1 cellular context compared by ENCODE assay signal in the genomic region with DNA sequence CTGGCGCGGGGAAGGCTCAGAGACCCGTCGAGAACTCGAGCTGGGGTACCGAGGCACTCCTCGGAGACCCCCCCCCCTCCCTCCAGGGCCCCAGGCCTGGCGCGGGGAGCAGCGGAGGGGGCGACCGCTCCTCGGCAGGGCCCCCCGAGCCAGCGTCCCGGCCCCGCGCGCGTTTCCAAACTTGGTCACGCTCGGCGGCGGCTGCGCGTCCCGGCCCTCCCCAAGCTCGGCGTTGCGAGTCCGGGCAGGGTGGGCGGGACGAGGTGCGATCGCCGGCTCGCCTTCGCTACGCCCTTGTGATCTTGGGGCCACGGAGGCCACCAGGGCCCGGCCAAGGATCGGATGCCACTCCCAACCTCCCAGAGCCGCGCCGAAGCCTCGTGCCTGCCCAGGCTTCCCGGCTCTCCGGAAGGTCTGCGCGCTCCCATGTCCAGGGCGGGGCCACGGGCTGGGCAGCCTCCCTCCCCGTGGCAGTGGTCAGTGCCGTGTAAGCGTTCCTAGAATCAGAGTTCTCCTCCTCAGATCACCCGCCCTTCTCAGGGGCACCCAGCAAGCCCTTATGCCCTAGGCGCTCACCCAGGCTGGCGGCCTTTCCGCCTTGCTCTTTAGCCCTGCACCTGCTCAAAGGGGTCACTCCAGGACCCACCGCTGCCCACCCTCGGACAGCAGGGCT.
TF ChIP-seq lines count a peak whose summit lies in the region.

No MANE protein-coding gene starts in this region.

TF ChIP-seq in GM23338, 12 proteins besides CTCF, POLR2A, EP300 and RAD21 (continued from another document):
- TF ChIP-seq REST (IDR thresholded peaks at IDR 0.05; ENCODE audit: unreplicated experiment) (no peak), CREB1 (CRISPR knock-in tag; IDR thresholded peaks at IDR 0.05; ENCODE audit: low read depth) (no peak), POLR2AphosphoS5 (IDR thresholded peaks at IDR 0.05; ENCODE audit: low read depth) (no peak)
